Comparison of ENCODE assay signal across 25 cellular contexts in genomic region chr1:245418029-245418428, GRCh38.
DNase-seq lines count a peak whose midpoint lies in the region; ATAC-seq, FAIRE-seq and TF ChIP-seq lines count a peak whose summit lies in the region.
"Had no signal": no experiment of that assay in that cellular context is flagged by ENCODE, and none has a peak within 500 bp of the region (broad histone marks: within the 10 kb centered on the region; RNA-seq: fewer than 3 reads in every experiment).

No MANE protein-coding gene starts in this region.

- FAIRE-seq in astrocyte (lab: Jason Lieb, UNC) = no peak
- FAIRE-seq: D721Med, GM18507, H1 had no signal

- H3K4me3 Mint-ChIP-seq in astrocyte (ENCODE audit: unreplicated experiment) = no peak overlapping the region
- no peak overlapping the region for H3K4me3 Mint-ChIP-seq in nephron progenitor cell
- no peak overlapping the region for H3K4me3 Mint-ChIP-seq in T-helper 17 cell
- H3K4me3 Mint-ChIP-seq: IgD-negative memory B cell had no signal

- peaks cover 4% of the 10 kb centered on the region for H4K20me1 ChIP-seq in astrocyte (ENCODE audit: insufficient read depth, low read length)

- H3K9me3 Mint-ChIP-seq in astrocyte (ENCODE audit: unreplicated experiment) (no peaks in the 10 kb centered on the region), nephron progenitor cell (no peaks in the 10 kb centered on the region)

- ATAC-seq in T-helper 17 cell = no peak
- ATAC-seq: PC-3 had no signal

- H3K4me1 ChIP-seq in astrocyte (ENCODE audit: insufficient read depth, low read length) = no peaks in the 10 kb centered on the region

- no peak overlapping the region for H3K4me3 ChIP-seq in astrocyte (ENCODE audit: insufficient read depth, low read depth, low read length)

- TF ChIP-seq CTCF in astrocyte (IDR thresholded peaks at IDR 0.05; ENCODE audit: insufficient read depth, low read depth, low read length) (no peak), nephron progenitor cell (IDR thresholded peaks at IDR 0.05) (no peak)

- peaks cover 22% of the 10 kb centered on the region for H3K36me3 Mint-ChIP-seq in astrocyte (ENCODE audit: low read depth, unreplicated experiment)
- H3K36me3 Mint-ChIP-seq in nephron progenitor cell (ENCODE audit: low read depth) = peaks cover 23% of the 10 kb centered on the region
- no peaks in the 10 kb centered on the region for H3K36me3 Mint-ChIP-seq in T-helper 17 cell (ENCODE audit: low read depth)

- peak overlapping the region; percentile 10 for H3K4me2 ChIP-seq in astrocyte (ENCODE audit: low read length)

- H3K27me3 Mint-ChIP-seq in astrocyte (ENCODE audit: low read depth, unreplicated experiment) (peaks cover 13% of the 10 kb centered on the region), nephron progenitor cell (ENCODE audit: low read depth, poor library complexity) (peaks cover 4% of the 10 kb centered on the region), T-helper 17 cell (peaks cover 28% of the 10 kb centered on the region)

- no peak overlapping the region for H3K9ac ChIP-seq in astrocyte (ENCODE audit: low read length)

- no peaks in the 10 kb centered on the region for H3K79me2 ChIP-seq in astrocyte (ENCODE audit: insufficient read depth, low read length)

- no peaks in the 10 kb centered on the region for H3K36me3 ChIP-seq in astrocyte (ENCODE audit: insufficient read depth, low read length)

- H3K9me3 ChIP-seq in astrocyte (ENCODE audit: insufficient read depth, low read depth, low read length) = no peaks in the 10 kb centered on the region
- no peaks in the 10 kb centered on the region for H3K9me3 ChIP-seq in T-helper 17 cell (ENCODE audit: control insufficient read depth, low read length, poor library complexity, severe bottlenecking)

- peaks cover 3% of the 10 kb centered on the region for H3K27me3 ChIP-seq in astrocyte (ENCODE audit: insufficient read depth, low read length)

- H3K4me1 Mint-ChIP-seq in astrocyte (ENCODE audit: low read depth, unreplicated experiment) (peaks cover under 1% of the 10 kb centered on the region), nephron progenitor cell (peaks cover 87% of the 10 kb centered on the region), T-helper 17 cell (no peaks in the 10 kb centered on the region)
- H3K4me1 Mint-ChIP-seq: IgD-negative memory B cell had no signal

- H3K27ac Mint-ChIP-seq in astrocyte (ENCODE audit: unreplicated experiment) = no peak overlapping the region
- peak overlapping the region; percentile 87 for H3K27ac Mint-ChIP-seq in nephron progenitor cell
- H3K27ac Mint-ChIP-seq in T-helper 17 cell = no peak overlapping the region
- H3K27ac Mint-ChIP-seq: IgD-negative memory B cell had no signal

- peak; percentile 24 for DNase-seq in Ammon's horn (ENCODE audit: low spot score)
- DNase-seq in astrocyte (ENCODE audit: low read depth) = no peak
- DNase-seq in left kidney (ENCODE audit: low read depth, low spot score) = peak; percentile 75
- peak; percentile 27 for DNase-seq in nephron progenitor cell
- DNase-seq in dedifferentiated amniotic fluid mesenchymal stem cell (ENCODE audit: extremely low spot score) = no peak
- no peak for DNase-seq in NCI-H1105 (lab: John Stamatoyannopoulos, UW)
- DNase-seq in epidermal melanocyte (ENCODE audit: insufficient read length, low spot score) = no peak
- no peak for DNase-seq in T-helper 17 cell
- DNase-seq: AML-193, DMS53, GDM1, MV-4-11, NCI-H1417, NCI-H187, NCI-H2107, NCI-H446 treated with DMSO at 0.1 percent for 48 hours, NCI-H526 treated with DMSO at 0.1 percent for 48 hours, PC-3, SHP77 treated with DMSO at 0.1 percent for 48 hours had no signal

- H2AFZ ChIP-seq in astrocyte (ENCODE audit: low read depth, low read length) = no peak overlapping the region

- H3K27ac ChIP-seq in astrocyte (ENCODE audit: low read depth, low read length) = no peak overlapping the region
- H3K27ac ChIP-seq: C4-2B, RWPE1 had no signal

Comparison
In these comparisons a context has a peak if more than half of its experiments do, and no peak if none do; other contexts are left out.
1. DNase-seq: peak in Ammon's horn (single experiment), left kidney (single experiment) and nephron progenitor cell (single experiment); none in astrocyte (single experiment), dedifferentiated amniotic fluid mesenchymal stem cell (single experiment), NCI-H1105 (single experiment), epidermal melanocyte (single experiment) and T-helper 17 cell (0 of 3).